In the genomic region with DNA sequence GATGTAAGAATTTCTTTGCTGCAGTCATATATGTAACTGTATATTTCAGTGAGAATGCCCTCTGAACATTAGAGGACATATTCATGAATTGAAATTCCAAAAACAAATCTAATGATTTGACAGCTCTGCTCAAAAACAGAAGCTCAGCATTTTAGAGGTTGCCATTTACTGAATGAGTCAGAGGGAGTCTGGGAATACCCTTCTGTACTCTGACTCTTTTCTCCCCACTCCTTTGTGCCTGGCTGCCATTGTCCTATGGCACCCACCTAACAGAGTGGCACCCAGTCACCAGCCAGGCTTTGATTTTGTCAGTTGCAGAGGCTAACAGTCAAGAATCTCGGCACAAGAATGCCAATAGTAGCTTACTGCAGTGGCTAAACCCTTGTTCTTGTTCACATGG, we compare ENCODE assay signal across 11 cellular contexts.
A peak's percentile ranks its signal among the peaks of the same experiment; 100 is the strongest.
DNase-seq lines count a peak whose midpoint lies in the region; TF ChIP-seq lines count a peak whose summit lies in the region.
"Had no signal": no experiment of that assay in that cellular context is flagged by ENCODE, and none has a peak within 500 bp of the region (broad histone marks: within the 10 kb centered on the region; RNA-seq: fewer than 3 reads in every experiment).

No MANE protein-coding gene starts in this region.

- DNase-seq in GM12865 (ENCODE audit: low read depth): peak; percentile 11
- peak; percentile 4 for DNase-seq in HK-2 (ENCODE audit: unreplicated experiment)
- DNase-seq in osteocyte (ENCODE audit: extremely low spot score, unreplicated experiment): no peak
- DNase-seq in MV-4-11 (lab: John Stamatoyannopoulos, UW): no peak
- no peak for DNase-seq in transverse colon
- no peak for DNase-seq in NCI-H510A (lab: John Stamatoyannopoulos, UW)
- DNase-seq: amniotic stem cell, left ventricle myocardium inferior, NCI-H1105, testis had no signal

- no peak for TF ChIP-seq POLR2A in transverse colon (IDR thresholded peaks at IDR 0.05)

- TF ChIP-seq CTCF in GM12865 (IDR thresholded peaks at IDR 0.05; ENCODE audit: insufficient read depth, low read depth, low read length, missing control alignments): no peak
- TF ChIP-seq CTCF in brain (conservative IDR thresholded peaks at IDR 0.05): no peak
- no peak for TF ChIP-seq CTCF in osteocyte (IDR thresholded peaks at IDR 0.05)
- no peak for TF ChIP-seq CTCF in transverse colon (IDR thresholded peaks at IDR 0.05)

- H3K4me3 ChIP-seq in GM12865 (ENCODE audit: low read depth, low read length) (no peak overlapping the region), transverse colon (no peak overlapping the region)
- H3K4me3 ChIP-seq: left ventricle myocardium inferior, testis had no signal

- H3K4me3 Mint-ChIP-seq in brain: no peak overlapping the region
- H3K4me3 Mint-ChIP-seq in osteocyte (ENCODE audit: unreplicated experiment): no peak overlapping the region

- WGBS in transverse colon (ENCODE audit: low coverage in 1 of 2), 2 donors: 89 to 92% methylated on average over 1 of the region's 1 CpG

- no peaks in the 10 kb centered on the region for H3K9me3 ChIP-seq in transverse colon
- H3K9me3 ChIP-seq: left ventricle myocardium inferior, testis had no signal

- H3K9me3 Mint-ChIP-seq in brain (no peaks in the 10 kb centered on the region), osteocyte (ENCODE audit: unreplicated experiment) (no peaks in the 10 kb centered on the region)

- H3K27me3 ChIP-seq in transverse colon: no peaks in the 10 kb centered on the region
- H3K27me3 ChIP-seq: testis had no signal

- H3K27me3 Mint-ChIP-seq in brain (peaks cover 3% of the 10 kb centered on the region), osteocyte (ENCODE audit: unreplicated experiment) (no peaks in the 10 kb centered on the region)

- in situ Hi-C loops in transverse colon (cut with MboI; ENCODE audit: low pct_ligation_motif_present in 1 of 4, low pct_unique_long_range_greater_than_20kb in 1 of 4, low sequenced_read_pairs in 3 of 4): no loop called here

- intact Hi-C loops in transverse colon (cut with DNase I; ENCODE audit: low total_unique reads): no loop called here

- no peaks in the 10 kb centered on the region for H3K36me3 ChIP-seq in transverse colon
- H3K36me3 ChIP-seq: left ventricle myocardium inferior had no signal

- no peaks in the 10 kb centered on the region for H3K36me3 Mint-ChIP-seq in brain
- no peaks in the 10 kb centered on the region for H3K36me3 Mint-ChIP-seq in osteocyte (ENCODE audit: unreplicated experiment)

- H3K4me1 ChIP-seq in transverse colon: peaks cover 4 to 14% (median 9%) of the 10 kb centered on the region in 4 donors
- H3K4me1 ChIP-seq: testis had no signal

- no peak for TF ChIP-seq EP300 in transverse colon (IDR thresholded peaks at IDR 0.05; ENCODE audit: low read depth)

- H3K27ac ChIP-seq in transverse colon: no peak overlapping the region
- H3K27ac ChIP-seq: left ventricle myocardium inferior, testis had no signal

- peak overlapping the region in 4 of 5 experiments; percentile 35 to 98 (median 78) for H3K27ac Mint-ChIP-seq in brain
- peak overlapping the region; percentile 67 for H3K27ac Mint-ChIP-seq in osteocyte (ENCODE audit: unreplicated experiment)

- H3K4me1 Mint-ChIP-seq in brain: peaks cover 29% of the 10 kb centered on the region
- peaks cover 36% of the 10 kb centered on the region for H3K4me1 Mint-ChIP-seq in osteocyte (ENCODE audit: unreplicated experiment)

Comparison
In these comparisons a context has a peak if more than half of its experiments do, and no peak if none do; other contexts are left out.
1. DNase-seq: peak in GM12865 (single experiment) and HK-2 (single experiment); none in osteocyte (single experiment), MV-4-11 (single experiment), transverse colon (single experiment) and NCI-H510A (single experiment).